ENCODE assay signal across 8 cellular contexts in the genomic region with DNA sequence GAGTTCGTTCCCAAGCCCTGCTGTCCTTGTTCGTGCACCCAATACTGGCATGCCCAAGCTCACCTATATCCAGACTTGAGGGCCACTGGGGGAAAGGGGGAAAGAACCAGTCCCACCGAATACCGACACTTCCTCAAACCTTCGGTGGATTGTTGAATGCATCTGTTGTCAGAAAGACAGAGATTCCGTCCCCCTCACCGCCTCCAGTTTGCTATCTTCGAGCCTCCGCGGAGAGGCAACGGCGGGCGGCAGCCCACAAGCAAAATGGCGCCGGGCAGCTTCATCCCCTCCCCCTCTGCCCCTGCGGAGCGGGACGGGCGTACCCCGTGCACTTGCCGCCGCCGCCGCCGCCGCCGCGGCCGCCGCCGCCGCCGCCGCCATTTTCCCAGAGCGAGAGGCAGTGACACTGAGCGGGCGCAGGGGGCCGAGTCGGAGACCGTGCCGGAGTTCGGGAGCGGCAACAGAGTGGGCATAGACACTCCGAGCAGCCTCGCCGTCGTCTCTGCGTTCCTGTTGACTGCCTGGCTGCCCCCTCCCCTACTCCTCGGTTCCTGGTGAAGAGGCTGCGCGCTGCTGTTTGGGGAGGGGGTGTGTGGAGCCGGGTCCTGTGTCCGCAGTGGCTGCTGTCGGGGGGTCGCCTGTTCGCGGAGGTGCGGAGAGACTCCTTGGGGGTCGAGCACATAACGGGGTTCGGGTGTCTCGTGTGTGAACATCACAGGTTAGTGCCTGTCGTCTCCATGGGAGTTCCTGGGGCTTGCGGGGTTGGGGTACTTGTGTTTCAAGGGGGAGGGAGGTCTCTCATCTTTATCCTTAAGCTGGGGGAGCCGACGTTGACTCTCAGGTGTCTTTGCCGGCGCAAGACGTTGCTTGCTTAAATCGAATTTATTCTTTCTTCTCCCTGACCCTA. TPM values are rescaled to one million over a fixed set of nuclear protein-coding genes. Genes with fewer than 3 reads are reported as not detected.
DNase-seq lines count a peak whose midpoint lies in the region; ATAC-seq and TF ChIP-seq lines count a peak whose summit lies in the region.

A gene with protein sequence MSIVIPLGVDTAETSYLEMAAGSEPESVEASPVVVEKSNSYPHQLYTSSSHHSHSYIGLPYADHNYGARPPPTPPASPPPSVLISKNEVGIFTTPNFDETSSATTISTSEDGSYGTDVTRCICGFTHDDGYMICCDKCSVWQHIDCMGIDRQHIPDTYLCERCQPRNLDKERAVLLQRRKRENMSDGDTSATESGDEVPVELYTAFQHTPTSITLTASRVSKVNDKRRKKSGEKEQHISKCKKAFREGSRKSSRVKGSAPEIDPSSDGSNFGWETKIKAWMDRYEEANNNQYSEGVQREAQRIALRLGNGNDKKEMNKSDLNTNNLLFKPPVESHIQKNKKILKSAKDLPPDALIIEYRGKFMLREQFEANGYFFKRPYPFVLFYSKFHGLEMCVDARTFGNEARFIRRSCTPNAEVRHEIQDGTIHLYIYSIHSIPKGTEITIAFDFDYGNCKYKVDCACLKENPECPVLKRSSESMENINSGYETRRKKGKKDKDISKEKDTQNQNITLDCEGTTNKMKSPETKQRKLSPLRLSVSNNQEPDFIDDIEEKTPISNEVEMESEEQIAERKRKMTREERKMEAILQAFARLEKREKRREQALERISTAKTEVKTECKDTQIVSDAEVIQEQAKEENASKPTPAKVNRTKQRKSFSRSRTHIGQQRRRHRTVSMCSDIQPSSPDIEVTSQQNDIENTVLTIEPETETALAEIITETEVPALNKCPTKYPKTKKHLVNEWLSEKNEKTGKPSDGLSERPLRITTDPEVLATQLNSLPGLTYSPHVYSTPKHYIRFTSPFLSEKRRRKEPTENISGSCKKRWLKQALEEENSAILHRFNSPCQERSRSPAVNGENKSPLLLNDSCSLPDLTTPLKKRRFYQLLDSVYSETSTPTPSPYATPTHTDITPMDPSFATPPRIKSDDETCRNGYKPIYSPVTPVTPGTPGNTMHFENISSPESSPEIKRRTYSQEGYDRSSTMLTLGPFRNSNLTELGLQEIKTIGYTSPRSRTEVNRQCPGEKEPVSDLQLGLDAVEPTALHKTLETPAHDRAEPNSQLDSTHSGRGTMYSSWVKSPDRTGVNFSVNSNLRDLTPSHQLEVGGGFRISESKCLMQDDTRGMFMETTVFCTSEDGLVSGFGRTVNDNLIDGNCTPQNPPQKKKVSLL (N-terminal part only) (plus strand): TSS at position 388 of the 907 bp plus-strand sequence. CDS start 26,748 bp downstream, outside the sequence.

- no peak for TF ChIP-seq POLR2A in stomach (IDR thresholded peaks at IDR 0.05)

- TF ChIP-seq EP300 in neural cell (conservative IDR thresholded peaks at IDR 0.05; ENCODE audit: poor library complexity, severe bottlenecking) (peak; percentile 67), stomach (IDR thresholded peaks at IDR 0.05) (no peak)

- intact Hi-C loops in stomach (cut with DNase I; ENCODE audit: low total_unique reads), result no loop called here

- H3K9ac ChIP-seq in neural cell (ENCODE audit: low read length), result peak within 1 kb of the TSS; percentile 100

- 1% methylated on average over 51 to 70 of the region's 70 CpGs for WGBS in stomach, 5 donors

- no peak for TF ChIP-seq RAD21 in neural cell (conservative IDR thresholded peaks at IDR 0.05)

- H3K27me3 ChIP-seq in RWPE2 (ENCODE audit: insufficient read depth, poor library complexity, severe bottlenecking) (no peaks in the 10 kb centered on the region), neural cell (ENCODE audit: insufficient read depth, low read depth, low read length) (no peaks in the 10 kb centered on the region), stomach (no peaks in the 10 kb centered on the region)

- no peak within 1 kb of the TSS for H3K4me2 ChIP-seq in neural cell (ENCODE audit: low read length)

- H2AFZ ChIP-seq in neural cell (ENCODE audit: low read depth, low read length), result peak within 1 kb of the TSS; percentile 91

- TF ChIP-seq CTCF in RWPE2 (IDR thresholded peaks at IDR 0.05; ENCODE audit: poor library complexity, severe bottlenecking), result peak; percentile 7
- TF ChIP-seq CTCF in fibroblast of the aortic adventitia (IDR thresholded peaks at IDR 0.05; ENCODE audit: insufficient read depth, low read length), result no peak
- peak; percentile 8 for TF ChIP-seq CTCF in neural cell (IDR thresholded peaks at IDR 0.05; ENCODE audit: poor library complexity, severe bottlenecking)
- peak in 1 of 7 experiments; percentile 33 for TF ChIP-seq CTCF in stomach (IDR thresholded peaks at IDR 0.05)

- no peaks in the 10 kb centered on the region for H3K9me2 ChIP-seq in neural cell (ENCODE audit: insufficient read depth, low read length)

- H3K4me1 ChIP-seq in RWPE2 (ENCODE audit: insufficient read depth, poor library complexity, severe bottlenecking) (peaks cover 24% of the 10 kb centered on the region), stomach (peaks cover 11 to 34% (median 24%) of the 10 kb centered on the region in 4 donors)

- peak; percentile 34 for ATAC-seq in GM21723 (IDR thresholded peaks at IDR 0.05; ENCODE audit: unreplicated experiment)
- peak; percentile 40 for ATAC-seq in RWPE2 (ENCODE audit: low read depth)

- H3F3A ChIP-seq in neural cell (ENCODE audit: insufficient read depth, low read length, poor library complexity, severe bottlenecking), result no peaks in the 10 kb centered on the region

- H3K9me3 ChIP-seq in KOPT-K1 (ENCODE audit: insufficient read depth, low read length, poor library complexity, severe bottlenecking), result no peaks in the 10 kb centered on the region
- H3K9me3 ChIP-seq in RWPE2 (ENCODE audit: severe bottlenecking), result no peaks in the 10 kb centered on the region
- no peaks in the 10 kb centered on the region for H3K9me3 ChIP-seq in neural cell (ENCODE audit: low read length)
- H3K9me3 ChIP-seq in stomach, result no peaks in the 10 kb centered on the region

- peaks cover 46% of the 10 kb centered on the region for H4K20me1 ChIP-seq in neural cell (ENCODE audit: insufficient read depth)

- H3K79me2 ChIP-seq in neural cell (replicated peaks; ENCODE audit: insufficient read depth, low read length), result peaks cover 87% of the 10 kb centered on the region

- H3K27ac ChIP-seq in KOPT-K1 (ENCODE audit: low read depth, low read length, poor library complexity, severe bottlenecking) (peak within 1 kb of the TSS; percentile 99), RWPE2 (ENCODE audit: poor library complexity, severe bottlenecking) (peak within 1 kb of the TSS; percentile 94), neural cell (ENCODE audit: low read length) (peak within 1 kb of the TSS; percentile 100), stomach (peak within 1 kb of the TSS; percentile 96 to 100 (median 99))

- peaks cover 16% of the 10 kb centered on the region for H3K36me3 ChIP-seq in KOPT-K1 (ENCODE audit: insufficient read depth, low read length)
- H3K36me3 ChIP-seq in RWPE2 (ENCODE audit: low read depth), result peaks cover 23% of the 10 kb centered on the region
- peaks cover 6% of the 10 kb centered on the region for H3K36me3 ChIP-seq in neural cell (ENCODE audit: insufficient read depth, low read length)
- H3K36me3 ChIP-seq in stomach, result no peaks in the 10 kb centered on the region

- H3K4me3 ChIP-seq in RWPE2 (ENCODE audit: severe bottlenecking) (peak within 1 kb of the TSS; percentile 59), fibroblast of the aortic adventitia (ENCODE audit: low read depth, low read length) (peak within 1 kb of the TSS; percentile 97), neural cell (ENCODE audit: low read length) (peak within 1 kb of the TSS; percentile 86), stomach (peak within 1 kb of the TSS; percentile 77 to 95 (median 88))

- DNase-seq in DMS153 treated with DMSO at 0.1 percent for 48 hours (lab: John Stamatoyannopoulos, UW; ENCODE audit: unreplicated experiment) (peak; percentile 77), RWPE2 (ENCODE audit: low spot score) (peak; percentile 80), fibroblast of the aortic adventitia (ENCODE audit: low read depth) (peak; percentile 81), stomach (peak; percentile 92)
- peak; percentile 90 for DNase-seq in activated T-helper 9 cell treated with anti-CD3 and anti-CD28 coated beads, Interleukin-2, amount 50 U/mL, for 16 hours (ENCODE audit: low read depth)

TF ChIP-seq in neural cell, 6 proteins besides CTCF, POLR2A, EP300 and RAD21:
- TF ChIP-seq, protein P1, sequence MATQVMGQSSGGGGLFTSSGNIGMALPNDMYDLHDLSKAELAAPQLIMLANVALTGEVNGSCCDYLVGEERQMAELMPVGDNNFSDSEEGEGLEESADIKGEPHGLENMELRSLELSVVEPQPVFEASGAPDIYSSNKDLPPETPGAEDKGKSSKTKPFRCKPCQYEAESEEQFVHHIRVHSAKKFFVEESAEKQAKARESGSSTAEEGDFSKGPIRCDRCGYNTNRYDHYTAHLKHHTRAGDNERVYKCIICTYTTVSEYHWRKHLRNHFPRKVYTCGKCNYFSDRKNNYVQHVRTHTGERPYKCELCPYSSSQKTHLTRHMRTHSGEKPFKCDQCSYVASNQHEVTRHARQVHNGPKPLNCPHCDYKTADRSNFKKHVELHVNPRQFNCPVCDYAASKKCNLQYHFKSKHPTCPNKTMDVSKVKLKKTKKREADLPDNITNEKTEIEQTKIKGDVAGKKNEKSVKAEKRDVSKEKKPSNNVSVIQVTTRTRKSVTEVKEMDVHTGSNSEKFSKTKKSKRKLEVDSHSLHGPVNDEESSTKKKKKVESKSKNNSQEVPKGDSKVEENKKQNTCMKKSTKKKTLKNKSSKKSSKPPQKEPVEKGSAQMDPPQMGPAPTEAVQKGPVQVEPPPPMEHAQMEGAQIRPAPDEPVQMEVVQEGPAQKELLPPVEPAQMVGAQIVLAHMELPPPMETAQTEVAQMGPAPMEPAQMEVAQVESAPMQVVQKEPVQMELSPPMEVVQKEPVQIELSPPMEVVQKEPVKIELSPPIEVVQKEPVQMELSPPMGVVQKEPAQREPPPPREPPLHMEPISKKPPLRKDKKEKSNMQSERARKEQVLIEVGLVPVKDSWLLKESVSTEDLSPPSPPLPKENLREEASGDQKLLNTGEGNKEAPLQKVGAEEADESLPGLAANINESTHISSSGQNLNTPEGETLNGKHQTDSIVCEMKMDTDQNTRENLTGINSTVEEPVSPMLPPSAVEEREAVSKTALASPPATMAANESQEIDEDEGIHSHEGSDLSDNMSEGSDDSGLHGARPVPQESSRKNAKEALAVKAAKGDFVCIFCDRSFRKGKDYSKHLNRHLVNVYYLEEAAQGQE (IDR thresholded peaks at IDR 0.05; ENCODE audit: borderline replicate concordance), result peak; percentile 94
- peak; percentile 44 for TF ChIP-seq MXI1 (conservative IDR thresholded peaks at IDR 0.05; ENCODE audit: poor library complexity, severe bottlenecking)
- TF ChIP-seq EZH2 (IDR thresholded peaks at IDR 0.05; ENCODE audit: borderline replicate concordance, insufficient read depth, low read length, poor library complexity, severe bottlenecking), result no peak
- TF ChIP-seq TAF1 (IDR thresholded peaks at IDR 0.05; ENCODE audit: low read depth), result peak; percentile 88
- peak; percentile 97 for TF ChIP-seq POLR2AphosphoS5 (IDR thresholded peaks at IDR 0.05)
- no peak for TF ChIP-seq SMC3 (conservative IDR thresholded peaks at IDR 0.05; ENCODE audit: poor library complexity)
TF ChIP-seq in neural cell: peak in this region for 4.

RNA-seq across cellular contexts. Expression of the gene that starts here (rescaled TPM):
- total RNA-seq in fibroblast of the aortic adventitia (ENCODE audit: low replicate concordance), result 75.9 and 132 TPM in 2 replicates
- 78.4 and 91.8 TPM in 2 replicates for polyA plus RNA-seq in neural cell
- 367 and 473 TPM in 2 replicates for polyA minus RNA-seq in neural cell
- 100 to 1,000 TPM in 2 of 5 donors, 10 to 100 TPM in 3; 64.8 to 330 (median 93.9) TPM for total RNA-seq in stomach
- 10 to 100 TPM in 2 of 3 donors, 1 to 10 TPM in 1; 9.4 to 12.5 (median 11.9) TPM for polyA plus RNA-seq in stomach

Comparison
In these comparisons a context has a peak if more than half of its experiments do, and no peak if none do; other contexts are left out.
1. Peak in every context shown above with its lines: DNase-seq, ATAC-seq, H3K4me3 ChIP-seq and H3K27ac ChIP-seq.